Comparison of ENCODE assay signal across 1 cellular context in genomic region chr3:58351920-58352319, GRCh38.
A peak's percentile ranks its signal among the peaks of the same experiment; 100 is the strongest.
TF ChIP-seq lines count a peak whose summit lies in the region.

No MANE protein-coding gene starts in this region.

TF ChIP-seq in K562, 482 proteins besides CTCF, POLR2A, EP300 and RAD21:
- TF ChIP-seq POLR3A (IDR thresholded peaks at IDR 0.05; ENCODE audit: borderline replicate concordance, extremely low read depth, insufficient read depth, insufficient read length) (no peak), NFIC (IDR thresholded peaks at IDR 0.05) (peak; percentile 44)
TF ChIP-seq in K562: peak in this region for 1.
